In the genomic region with DNA sequence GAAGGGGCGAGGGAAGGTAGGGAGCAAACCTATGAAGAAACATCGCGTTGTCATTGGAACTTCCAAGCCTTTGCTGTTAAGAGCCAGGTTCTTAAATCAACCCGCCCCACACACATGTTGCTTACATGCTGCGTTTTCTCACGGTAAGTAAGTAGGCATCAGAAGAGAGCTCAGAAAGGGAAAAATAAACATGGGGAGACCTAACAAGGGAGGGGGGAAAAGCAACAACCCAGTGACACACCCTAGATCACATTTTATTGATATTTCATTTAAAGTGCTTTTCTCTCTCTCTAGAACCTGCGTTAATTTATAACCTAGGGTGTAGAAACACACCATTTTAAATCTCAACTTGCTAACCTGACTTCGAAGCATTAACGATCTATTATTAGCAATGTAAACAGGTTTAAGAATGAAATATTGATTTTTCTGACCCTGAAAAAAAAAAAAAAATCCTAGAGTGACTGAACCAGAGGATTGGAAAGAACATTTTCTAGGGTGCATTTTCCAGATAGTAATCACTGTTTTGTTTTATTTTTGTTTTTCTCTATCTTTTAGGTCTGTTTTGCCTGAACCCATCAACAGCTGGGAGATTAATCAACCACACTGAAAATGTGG, we compare ENCODE assay signal across 8 cellular contexts. TPM values are rescaled to one million over a fixed set of nuclear protein-coding genes. Genes with fewer than 3 reads are reported as not detected.
DNase-seq lines count a peak whose midpoint lies in the region; ATAC-seq and TF ChIP-seq lines count a peak whose summit lies in the region.
"Had no signal": no experiment of that assay in that cellular context is flagged by ENCODE, and none has a peak within 500 bp of the region (broad histone marks: within the 10 kb centered on the region; RNA-seq: fewer than 3 reads in every experiment).

No MANE protein-coding gene starts in this region.

- peaks cover 34% of the 10 kb centered on the region for H3K4me1 Mint-ChIP-seq in activated T-cell treated with anti-CD3 and anti-CD28 coated beads, Interleukin-2, amount 50 U/mL, for 4 hours (ENCODE audit: low read depth)

- H3K4me1 ChIP-seq in Peyer's patch (peaks cover 0 to 30% (median 5%) of the 10 kb centered on the region in 4 donors), gastrocnemius medialis (peaks cover 11 to 24% of the 10 kb centered on the region in 2 donors)

- DNase-seq in Peyer's patch (no peak), fibroblast of mammary gland (ENCODE audit: low read depth) (no peak), gastrocnemius medialis (no peak), EL (no peak), iPS-NIHi11 (ENCODE audit: low spot score) (no peak)
- DNase-seq in activated T-cell treated with anti-CD3 and anti-CD28 coated beads, Interleukin-2, amount 50 U/mL, for 4 hours = no peak
- DNase-seq: NCI-H446 had no signal

- H3K36me3 ChIP-seq in Peyer's patch (no peaks in the 10 kb centered on the region), gastrocnemius medialis (no peaks in the 10 kb centered on the region)

- H3K9me3 Mint-ChIP-seq in activated T-cell treated with anti-CD3 and anti-CD28 coated beads, Interleukin-2, amount 50 U/mL, for 4 hours = no peaks in the 10 kb centered on the region
- H3K9me3 Mint-ChIP-seq: T-helper 1 cell treated with Interleukin-12 subunit alpha and Interleukin-12 subunit beta and Interleukin-4 antibody, amounts not matched to agents 30 μg/mL and 1 μg/mL, for 36 hours had no signal

- in situ Hi-C loops in gastrocnemius medialis (cut with MboI; ENCODE audit: low sequenced_read_pairs in 4 of 4) = no loop called here

- peak overlapping the region in 2 of 4 donors; percentile 75 to 82 for H3K4me3 ChIP-seq in Peyer's patch
- peak overlapping the region; percentile 93 for H3K4me3 ChIP-seq in fibroblast of mammary gland (ENCODE audit: control insufficient read depth, low read depth, low read length)
- peak overlapping the region; percentile 29 to 78 (median 34) for H3K4me3 ChIP-seq in gastrocnemius medialis

- no peak for ATAC-seq in gastrocnemius medialis
- no peak for ATAC-seq in activated T-cell treated with anti-CD3 and anti-CD28 coated beads, Interleukin-2, amount 50 U/mL, for 4 hours

- peaks cover 14% of the 10 kb centered on the region for H3K36me3 Mint-ChIP-seq in activated T-cell treated with anti-CD3 and anti-CD28 coated beads, Interleukin-2, amount 50 U/mL, for 4 hours (ENCODE audit: insufficient read depth)

- no peaks in the 10 kb centered on the region for H3K9me3 ChIP-seq in Peyer's patch
- no peaks in the 10 kb centered on the region for H3K9me3 ChIP-seq in gastrocnemius medialis

- intact Hi-C loops in gastrocnemius medialis (cut with DNase I; ENCODE audit: low total_unique reads) = no loop called here

- H3K27me3 ChIP-seq in Peyer's patch = no peaks in the 10 kb centered on the region
- no peaks in the 10 kb centered on the region for H3K27me3 ChIP-seq in gastrocnemius medialis

- peak overlapping the region; percentile 47 to 93 (median 78) for H3K27ac ChIP-seq in Peyer's patch
- H3K27ac ChIP-seq in gastrocnemius medialis = peak overlapping the region in 3 of 4 donors; percentile 19 to 46 (median 21)

- peaks cover 76% of the 10 kb centered on the region for H3K27me3 Mint-ChIP-seq in activated T-cell treated with anti-CD3 and anti-CD28 coated beads, Interleukin-2, amount 50 U/mL, for 4 hours (ENCODE audit: low read depth)

- TF ChIP-seq POLR2A in Peyer's patch (IDR thresholded peaks at IDR 0.05) (no peak), gastrocnemius medialis (IDR thresholded peaks at IDR 0.05) (no peak)

- TF ChIP-seq CTCF in Peyer's patch (IDR thresholded peaks at IDR 0.05) = no peak
- TF ChIP-seq CTCF in fibroblast of mammary gland (conservative IDR thresholded peaks at IDR 0.05; ENCODE audit: control insufficient read depth, insufficient read depth, low read depth, low read length) = no peak
- no peak for TF ChIP-seq CTCF in gastrocnemius medialis (IDR thresholded peaks at IDR 0.05 in 4 of 5, conservative IDR thresholded peaks at IDR 0.05 in 1 of 5)

- no peak overlapping the region for H3K4me3 Mint-ChIP-seq in activated T-cell treated with anti-CD3 and anti-CD28 coated beads, Interleukin-2, amount 50 U/mL, for 4 hours
- H3K4me3 Mint-ChIP-seq: T-helper 1 cell treated with Interleukin-12 subunit alpha and Interleukin-12 subunit beta and Interleukin-4 antibody, amounts not matched to agents 30 μg/mL and 1 μg/mL, for 36 hours had no signal

RNA-seq across cellular contexts. Expression of a gene that starts 3.2 kb away (rescaled TPM):
- 10 to 100 TPM in 1 of 4 donors, 1 to 10 TPM in 3; 4.7 to 24.8 (median 8.9) TPM for total RNA-seq in Peyer's patch
- under 1 TPM in 3 of 4 donors, not detected in 1; 0.29 to 0.88 (median 0.38) TPM for total RNA-seq in gastrocnemius medialis
- not detected for total RNA-seq in activated T-cell treated with anti-CD3 and anti-CD28 coated beads, Interleukin-2, amount 50 U/mL, for 4 hours

RNA-seq across cellular contexts. Expression of a gene that starts 3.5 kb away (rescaled TPM):
- total RNA-seq in Peyer's patch (1 to 10 TPM; 1.7 to 5.3 (median 1.9) TPM), gastrocnemius medialis (under 1 TPM in 2 of 4 donors, not detected in 2; 0.16 to 0.36 TPM)
- under 1 TPM; 0.11 to 0.33 (median 0.28) TPM for total RNA-seq in activated T-cell treated with anti-CD3 and anti-CD28 coated beads, Interleukin-2, amount 50 U/mL, for 4 hours

RNA-seq across cellular contexts. Expression of a gene that starts 31.2 kb away (rescaled TPM):
- total RNA-seq in Peyer's patch (10 to 100 TPM in 1 of 4 donors, 1 to 10 TPM in 3; 2.6 to 11.5 (median 5.9) TPM), gastrocnemius medialis (1 to 10 TPM; 1.7 to 4.2 (median 2.9) TPM)
- under 1 TPM in 1 of 3 donors, not detected in 2; 0.14 TPM for total RNA-seq in activated T-cell treated with anti-CD3 and anti-CD28 coated beads, Interleukin-2, amount 50 U/mL, for 4 hours

RNA-seq across cellular contexts. Expression of a gene that starts 44.1 kb away (rescaled TPM):
- total RNA-seq in Peyer's patch (10 to 100 TPM in 3 of 4 donors, 1 to 10 TPM in 1; 8.3 to 24.3 (median 20.1) TPM), gastrocnemius medialis (1 to 10 TPM; 2.7 to 7.1 (median 7.0) TPM)
- total RNA-seq in activated T-cell treated with anti-CD3 and anti-CD28 coated beads, Interleukin-2, amount 50 U/mL, for 4 hours = not detected

RNA-seq across cellular contexts. Expression of a gene that starts 48.2 kb away (rescaled TPM):
- total RNA-seq in Peyer's patch (10 to 100 TPM; 18.7 to 45.0 (median 30.7) TPM), gastrocnemius medialis (1 to 10 TPM; 2.6 to 5.6 (median 4.2) TPM)
- not detected for total RNA-seq in activated T-cell treated with anti-CD3 and anti-CD28 coated beads, Interleukin-2, amount 50 U/mL, for 4 hours
